Comparison of ENCODE assay signal across 8 cellular contexts in genomic region chr1:220093361-220094015, GRCh38. TPM values are rescaled to one million over a fixed set of nuclear protein-coding genes. Genes with fewer than 3 reads are reported as not detected.
A peak's percentile ranks its signal among the peaks of the same experiment; 100 is the strongest.
DNase-seq lines count a peak whose midpoint lies in the region; ATAC-seq and TF ChIP-seq lines count a peak whose summit lies in the region.

No MANE protein-coding gene starts in this region.

- H3K27me3 ChIP-seq in heart left ventricle (no peaks in the 10 kb centered on the region), body of pancreas (no peaks in the 10 kb centered on the region), neutrophil (no peaks in the 10 kb centered on the region)

- no peak for ATAC-seq in heart left ventricle
- no peak for ATAC-seq in Right ventricle myocardium inferior
- peak; percentile 1 for ATAC-seq in HG03469 (IDR thresholded peaks at IDR 0.05; ENCODE audit: unreplicated experiment)
- no peak for ATAC-seq in body of pancreas
- no peak for ATAC-seq in HG02884 (IDR thresholded peaks at IDR 0.05; ENCODE audit: unreplicated experiment)

- H3K36me3 ChIP-seq in heart left ventricle (peaks cover 0 to 27% (median 19%) of the 10 kb centered on the region in 9 donors), body of pancreas (replicated peaks in 1 of 2; ENCODE audit: insufficient read depth in 1 of 2, low read depth in 2 of 2) (no peaks in the 10 kb centered on the region), neutrophil (peaks cover 11% of the 10 kb centered on the region)

- H3K4me3 ChIP-seq in heart left ventricle (peak overlapping the region; percentile 70 to 99 (median 90)), body of pancreas (peak overlapping the region in 1 of 2 donors; percentile 84), neutrophil (ENCODE audit: low read depth in 1 of 2, low read length in 1 of 2) (peak overlapping the region; percentile 73 to 95)

- WGBS in heart left ventricle, 4 donors: 21 to 25% (median 22%) methylated on average over 12 of the region's 12 CpGs
- 14 to 18% methylated on average over 12 of the region's 12 CpGs for WGBS in body of pancreas, 2 donors

- TF ChIP-seq CTCF in heart left ventricle (IDR thresholded peaks at IDR 0.05): no peak
- TF ChIP-seq CTCF in body of pancreas (IDR thresholded peaks at IDR 0.05): no peak
- no peak for TF ChIP-seq CTCF in neutrophil (IDR thresholded peaks at IDR 0.05)

- no peaks in the 10 kb centered on the region for H3K9me3 ChIP-seq in heart left ventricle
- H3K9me3 ChIP-seq in body of pancreas: no peaks in the 10 kb centered on the region
- no peaks in the 10 kb centered on the region for H3K9me3 ChIP-seq in neutrophil

- TF ChIP-seq POLR2A in heart left ventricle (IDR thresholded peaks at IDR 0.05) (no peak), body of pancreas (IDR thresholded peaks at IDR 0.05) (no peak)

- intact Hi-C loops in heart left ventricle (cut with DNase I): loop anchor here in 3 of 10 donors (2.0 to 5.0 kb wide), 2 partner anchors 46 to 47 kb away; partner anchors contain the start of gene EPRS1 (in 3 of the 3)
- intact Hi-C loops in Right ventricle myocardium inferior (cut with DNase I): loop anchor here (2.0 kb wide), 1 partner anchor 47 kb away; the partner anchor contains the start of gene EPRS1
- intact Hi-C loops in body of pancreas (cut with DNase I): no loop called here

- peak overlapping the region in 7 of 12 donors; percentile 79 to 89 (median 88) for H3K27ac ChIP-seq in heart left ventricle
- H3K27ac ChIP-seq in body of pancreas: peak overlapping the region in 3 of 4 donors; percentile 53 to 89 (median 88)
- peak overlapping the region; percentile 74 for H3K27ac ChIP-seq in neutrophil

- no peak for DNase-seq in heart left ventricle
- no peak for DNase-seq in Right ventricle myocardium inferior (ENCODE audit: missing footprints)
- no peak for DNase-seq in body of pancreas
- DNase-seq in activated effector memory CD4-positive, alpha-beta T cell treated with anti-CD3 and anti-CD28 coated beads, Interleukin-2, amount 50 U/mL, for 16 hours: no peak
- no peak for DNase-seq in stimulated activated CD4-positive, alpha-beta T cell treated with anti-CD3 and anti-CD28 coated beads, Interleukin-12 subunit alpha, Interleukin-12 subunit beta, amount 100 ng/mL, for 4 hours

- H3K4me1 ChIP-seq in heart left ventricle: peaks cover 0 to 28% (median 14%) of the 10 kb centered on the region in 12 donors
- peaks cover 29% of the 10 kb centered on the region for H3K4me1 ChIP-seq in body of pancreas
- peaks cover 21 to 28% of the 10 kb centered on the region in 2 experiments for H3K4me1 ChIP-seq in neutrophil (ENCODE audit: control insufficient read depth in 1 of 2, insufficient read depth in 1 of 2, low read depth in 1 of 2, low read length in 1 of 2)

RNA-seq across cellular contexts. Expression of gene IARS2, which starts 0.4 kb away (rescaled TPM):
- total RNA-seq in heart left ventricle (10 to 100 TPM; 62.3 to 87.2 (median 79.3) TPM), Right ventricle myocardium inferior (82.3 TPM), body of pancreas (10 to 100 TPM; 32.7 to 40.2 TPM)
- 10 to 100 TPM; 23.2 to 72.7 TPM for polyA plus RNA-seq in heart left ventricle

RNA-seq across cellular contexts. Expression of gene BPNT1, which starts 3.9 kb away (rescaled TPM):
- total RNA-seq in heart left ventricle (10 to 100 TPM; 13.4 to 25.8 (median 18.8) TPM), Right ventricle myocardium inferior (19.1 TPM), body of pancreas (10 to 100 TPM in 1 of 2 donors, 1 to 10 TPM in 1; 4.3 to 12.2 TPM)
- 10 to 100 TPM in 1 of 2 donors, 1 to 10 TPM in 1; 7.4 to 19.9 TPM for polyA plus RNA-seq in heart left ventricle

RNA-seq across cellular contexts. Expression of gene EPRS1, which starts 47.2 kb away (rescaled TPM):
- 10 to 100 TPM; 38.3 to 91.3 (median 65.3) TPM for total RNA-seq in heart left ventricle
- 10 to 100 TPM; 35.1 to 50.0 TPM for polyA plus RNA-seq in heart left ventricle
- 60.1 TPM for total RNA-seq in Right ventricle myocardium inferior
- 10 to 100 TPM; 33.0 to 37.6 TPM for total RNA-seq in body of pancreas
